15 cellular contexts compared by ENCODE assay signal in the genomic region with DNA sequence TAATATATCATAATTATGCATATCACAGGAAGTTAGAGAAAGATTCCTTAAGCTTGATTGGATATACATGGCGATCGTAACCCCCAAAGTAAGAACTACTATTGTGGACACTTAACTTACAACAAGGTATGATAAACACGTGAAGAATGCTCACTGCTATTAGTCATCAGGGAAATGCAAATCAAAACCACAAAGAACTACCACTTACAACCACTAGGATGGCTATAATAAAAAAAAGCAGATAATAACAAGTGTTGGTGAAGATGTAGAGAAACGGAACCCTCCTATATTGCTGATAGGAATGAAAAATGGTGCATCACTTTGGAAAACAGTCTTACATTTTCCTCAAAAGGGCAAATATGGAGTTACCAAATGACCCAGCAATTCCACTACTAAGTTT.
DNase-seq lines count a peak whose midpoint lies in the region; ATAC-seq and TF ChIP-seq lines count a peak whose summit lies in the region.
"Had no signal": no experiment of that assay in that cellular context is flagged by ENCODE, and none has a peak within 500 bp of the region (broad histone marks: within the 10 kb centered on the region; RNA-seq: fewer than 3 reads in every experiment).

No MANE protein-coding gene starts in this region.

- H2AFZ ChIP-seq in SK-N-SH (ENCODE audit: low read depth), result no peak overlapping the region

- WGBS in SK-N-SH (ENCODE audit: low lambda C conversion rate), result 81% methylated on average over 4 of the region's 4 CpGs

- no peak overlapping the region for H3K4me2 ChIP-seq in SK-N-SH

- POLR2A ChIA-PET in SK-N-SH (lab: Yijun Ruan, JAX), result no interaction called here
- POLR2A ChIA-PET in T-cell (lab: Charles Lee), result no interaction called here

- ATAC-seq in SK-N-SH treated with all-trans-retinoic acid at 6 μM for 48 hours (no peak), T-cell (replicated peaks in 1 of 4) (no peak), HG03280 (IDR thresholded peaks at IDR 0.05; ENCODE audit: unreplicated experiment) (no peak), HG03039 (IDR thresholded peaks at IDR 0.05; ENCODE audit: unreplicated experiment) (no peak)
- ATAC-seq: activated T-cell treated with anti-CD3 and anti-CD28 coated beads, Interleukin-2, amount 50 U/mL, for 72 hours; natural killer cell treated with Interleukin-12 subunit alpha and Interleukin-12 subunit beta and Interleukin-15 and Interleukin-18, amount 100 ng/mL, for 72 hours had no signal

- H3K27me3 ChIP-seq in SK-N-SH (ENCODE audit: insufficient read depth), result no peaks in the 10 kb centered on the region
- H3K27me3 ChIP-seq: esophagus muscularis mucosa had no signal

- DNase-seq in SK-N-SH, result no peak
- peak; percentile 28 for DNase-seq in SK-MEL-5 (ENCODE audit: low read depth, low spot score)
- peak; percentile 5 for DNase-seq in fibroblast of villous mesenchyme (ENCODE audit: low read depth)
- DNase-seq in T-cell, result no peak
- no peak for DNase-seq in DMS79 (lab: John Stamatoyannopoulos, UW)
- DNase-seq: activated CD4-positive, alpha-beta memory T cell treated with anti-CD3 and anti-CD28 coated beads for 36 hours; activated T-cell treated with anti-CD3 and anti-CD28 coated beads, Interleukin-2, amount 50 U/mL, for 72 hours; amygdala; CD4-positive, alpha-beta memory T cell; MV-4-11 had no signal

- H3K9ac ChIP-seq in SK-N-SH, result no peak overlapping the region

- no peaks in the 10 kb centered on the region for H3K9me2 ChIP-seq in SK-N-SH

- no peaks in the 10 kb centered on the region for H3K4me1 Mint-ChIP-seq in T-cell

- no peak for TF ChIP-seq EP300 in SK-N-SH (IDR thresholded peaks at IDR 0.05; ENCODE audit: borderline replicate concordance in 1 of 2, low read depth in 1 of 2, low read length in 1 of 2)

- no peaks in the 10 kb centered on the region for H3F3A ChIP-seq in SK-N-SH (replicated peaks; ENCODE audit: insufficient read depth)

- in situ Hi-C loops in SK-MEL-5 (cut with HindIII; ENCODE audit: low pct_unique_long_range_greater_than_20kb, low sequenced_read_pairs), result no loop called here

- no peaks in the 10 kb centered on the region for H3K9me3 ChIP-seq in SK-N-SH

- no peak overlapping the region for H3K27ac Mint-ChIP-seq in T-cell
- H3K27ac Mint-ChIP-seq: activated CD4-positive, alpha-beta memory T cell treated with anti-CD3 and anti-CD28 coated beads for 36 hours; activated T-cell treated with anti-CD3 and anti-CD28 coated beads, Interleukin-2, amount 50 U/mL, for 72 hours; CD4-positive, alpha-beta memory T cell; natural killer cell treated with Interleukin-12 subunit alpha and Interleukin-12 subunit beta and Interleukin-15 and Interleukin-18, amount 100 ng/mL, for 72 hours had no signal

- no peak overlapping the region for H3K4me3 ChIP-seq in SK-N-SH (ENCODE audit: low read depth in 2 of 2, low read length in 1 of 2)
- no peak overlapping the region for H3K4me3 ChIP-seq in fibroblast of villous mesenchyme (ENCODE audit: low read depth, low read length)
- H3K4me3 ChIP-seq: esophagus muscularis mucosa had no signal

- H3K27me3 Mint-ChIP-seq in T-cell, result no peaks in the 10 kb centered on the region
- H3K27me3 Mint-ChIP-seq: activated CD4-positive, alpha-beta memory T cell treated with anti-CD3 and anti-CD28 coated beads for 36 hours; CD4-positive, alpha-beta memory T cell; natural killer cell treated with Interleukin-12 subunit alpha and Interleukin-12 subunit beta and Interleukin-15 and Interleukin-18, amount 100 ng/mL, for 72 hours had no signal

- peaks cover 21 to 29% (median 23%) of the 10 kb centered on the region in 3 donors for H3K9me3 Mint-ChIP-seq in T-cell

- peaks cover 83% of the 10 kb centered on the region for H3K36me3 Mint-ChIP-seq in T-cell

- peak; percentile 25; the same call in 1 of the 2 replicates for TF ChIP-seq CTCF in SK-N-SH (IDR thresholded peaks at IDR 0.05)
- TF ChIP-seq CTCF in fibroblast of villous mesenchyme (IDR thresholded peaks at IDR 0.05; ENCODE audit: insufficient read depth, low read depth, low read length), result no peak

- no peaks in the 10 kb centered on the region for H4K20me1 ChIP-seq in SK-N-SH (ENCODE audit: insufficient read depth)

- CTCF ChIA-PET in SK-N-SH (lab: Yijun Ruan, JAX), result interaction anchor here (1.1 kb wide), 1 partner anchor 101 kb away, joined by 3 read pairs; no protein-coding TSS in a partner anchor
- CTCF ChIA-PET in T-cell (lab: Charles Lee), result no interaction called here

- no peak for TF ChIP-seq RAD21 in SK-N-SH (IDR thresholded peaks at IDR 0.05; ENCODE audit: low read length)

- H3K4me1 ChIP-seq in SK-N-SH (ENCODE audit: control insufficient read depth in 1 of 2, insufficient read depth in 2 of 2, low read depth in 1 of 2, low read length in 1 of 2), result no peaks in the 10 kb centered on the region
- H3K4me1 ChIP-seq: esophagus muscularis mucosa had no signal

- H3K36me3 ChIP-seq in SK-N-SH (replicated peaks in 1 of 2; ENCODE audit: control insufficient read depth in 1 of 2, insufficient read depth in 2 of 2, low read length in 1 of 2), result no peaks in the 10 kb centered on the region

- H3K27ac ChIP-seq in SK-N-SH (ENCODE audit: low read depth in 2 of 2, low read length in 1 of 2), result no peak overlapping the region
- H3K27ac ChIP-seq: esophagus muscularis mucosa had no signal

- no peaks in the 10 kb centered on the region for H3K79me2 ChIP-seq in SK-N-SH (ENCODE audit: insufficient read depth)

- H3K4me3 Mint-ChIP-seq in T-cell, result no peak overlapping the region
- H3K4me3 Mint-ChIP-seq: activated CD4-positive, alpha-beta memory T cell treated with anti-CD3 and anti-CD28 coated beads for 36 hours; activated T-cell treated with anti-CD3 and anti-CD28 coated beads, Interleukin-2, amount 50 U/mL, for 72 hours; CD4-positive, alpha-beta memory T cell; natural killer cell treated with Interleukin-12 subunit alpha and Interleukin-12 subunit beta and Interleukin-15 and Interleukin-18, amount 100 ng/mL, for 72 hours had no signal

TF ChIP-seq in SK-N-SH, 30 proteins besides CTCF, POLR2A, EP300 and RAD21:
- TF ChIP-seq RXRA (IDR thresholded peaks at IDR 0.05; ENCODE audit: borderline replicate concordance, low read depth) (no peak), YY1 (IDR thresholded peaks at IDR 0.05; ENCODE audit: low read depth) (no peak), GATA2 (CRISPR knock-in tag; IDR thresholded peaks at IDR 0.05) (no peak), RCOR1 (IDR thresholded peaks at IDR 0.05; ENCODE audit: low read length) (no peak), TAF1 (IDR thresholded peaks at IDR 0.05; ENCODE audit: borderline replicate concordance, low read depth, low read length) (no peak), FOSL2 (IDR thresholded peaks at IDR 0.05; ENCODE audit: borderline replicate concordance, low read depth) (no peak), JUND (IDR thresholded peaks at IDR 0.05) (no peak)
- TF ChIP-seq, protein P1, sequence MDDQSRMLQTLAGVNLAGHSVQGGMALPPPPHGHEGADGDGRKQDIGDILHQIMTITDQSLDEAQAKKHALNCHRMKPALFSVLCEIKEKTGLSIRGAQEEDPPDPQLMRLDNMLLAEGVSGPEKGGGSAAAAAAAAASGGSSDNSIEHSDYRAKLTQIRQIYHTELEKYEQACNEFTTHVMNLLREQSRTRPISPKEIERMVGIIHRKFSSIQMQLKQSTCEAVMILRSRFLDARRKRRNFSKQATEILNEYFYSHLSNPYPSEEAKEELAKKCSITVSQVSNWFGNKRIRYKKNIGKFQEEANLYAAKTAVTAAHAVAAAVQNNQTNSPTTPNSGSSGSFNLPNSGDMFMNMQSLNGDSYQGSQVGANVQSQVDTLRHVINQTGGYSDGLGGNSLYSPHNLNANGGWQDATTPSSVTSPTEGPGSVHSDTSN (IDR thresholded peaks at IDR 0.05), result no peak

TF ChIP-seq in SK-N-SH treated with all-trans-retinoic acid at 6 μM for 48 hours, 23 proteins besides CTCF, POLR2A, EP300 and RAD21:
- TF ChIP-seq, protein P2, sequence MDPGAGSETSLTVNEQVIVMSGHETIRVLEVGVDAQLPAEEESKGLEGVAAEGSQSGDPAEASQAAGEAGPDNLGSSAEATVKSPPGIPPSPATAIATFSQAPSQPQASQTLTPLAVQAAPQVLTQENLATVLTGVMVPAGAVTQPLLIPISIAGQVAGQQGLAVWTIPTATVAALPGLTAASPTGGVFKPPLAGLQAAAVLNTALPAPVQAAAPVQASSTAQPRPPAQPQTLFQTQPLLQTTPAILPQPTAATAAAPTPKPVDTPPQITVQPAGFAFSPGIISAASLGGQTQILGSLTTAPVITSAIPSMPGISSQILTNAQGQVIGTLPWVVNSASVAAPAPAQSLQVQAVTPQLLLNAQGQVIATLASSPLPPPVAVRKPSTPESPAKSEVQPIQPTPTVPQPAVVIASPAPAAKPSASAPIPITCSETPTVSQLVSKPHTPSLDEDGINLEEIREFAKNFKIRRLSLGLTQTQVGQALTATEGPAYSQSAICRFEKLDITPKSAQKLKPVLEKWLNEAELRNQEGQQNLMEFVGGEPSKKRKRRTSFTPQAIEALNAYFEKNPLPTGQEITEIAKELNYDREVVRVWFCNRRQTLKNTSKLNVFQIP (CRISPR knock-in tag; IDR thresholded peaks at IDR 0.05; ENCODE audit: borderline replicate concordance, low read depth), result no peak
- TF ChIP-seq, protein P3, sequence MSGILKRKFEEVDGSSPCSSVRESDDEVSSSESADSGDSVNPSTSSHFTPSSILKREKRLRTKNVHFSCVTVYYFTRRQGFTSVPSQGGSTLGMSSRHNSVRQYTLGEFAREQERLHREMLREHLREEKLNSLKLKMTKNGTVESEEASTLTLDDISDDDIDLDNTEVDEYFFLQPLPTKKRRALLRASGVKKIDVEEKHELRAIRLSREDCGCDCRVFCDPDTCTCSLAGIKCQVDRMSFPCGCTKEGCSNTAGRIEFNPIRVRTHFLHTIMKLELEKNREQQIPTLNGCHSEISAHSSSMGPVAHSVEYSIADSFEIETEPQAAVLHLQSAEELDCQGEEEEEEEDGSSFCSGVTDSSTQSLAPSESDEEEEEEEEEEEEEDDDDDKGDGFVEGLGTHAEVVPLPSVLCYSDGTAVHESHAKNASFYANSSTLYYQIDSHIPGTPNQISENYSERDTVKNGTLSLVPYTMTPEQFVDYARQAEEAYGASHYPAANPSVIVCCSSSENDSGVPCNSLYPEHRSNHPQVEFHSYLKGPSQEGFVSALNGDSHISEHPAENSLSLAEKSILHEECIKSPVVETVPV (CRISPR knock-in tag; IDR thresholded peaks at IDR 0.05), result no peak
- TF ChIP-seq OSR1 (CRISPR knock-in tag; IDR thresholded peaks at IDR 0.05), result no peak

Comparison
In these comparisons a context has a peak if more than half of its experiments do, and no peak if none do; other contexts are left out.
1. DNase-seq: peak in SK-MEL-5 (single experiment) and fibroblast of villous mesenchyme (single experiment); none in SK-N-SH (single experiment), T-cell (0 of 34) and DMS79 (single experiment).